Comparison of ENCODE assay signal across 31 cellular contexts in genomic region chr20:61776491-61776890, GRCh38.
"Had no signal": no experiment of that assay in that cellular context is flagged by ENCODE, and none has a peak within 500 bp of the region (broad histone marks: within the 10 kb centered on the region; RNA-seq: fewer than 3 reads in every experiment).

No MANE protein-coding gene starts in this region.

- ATAC-seq: activated CD4-positive, CD25-positive, alpha-beta regulatory T cell treated with anti-CD3 and anti-CD28 coated beads, Interleukin-2, amount 50 U/mL, for 24 hours; activated CD8-positive, alpha-beta T cell treated with anti-CD3 and anti-CD28 coated beads for 36 hours; activated naive CD8-positive, alpha-beta T cell treated with anti-CD3 and anti-CD28 coated beads, Interleukin-2, amount 50 U/mL, for 24 hours; activated T-cell treated with anti-CD3 and anti-CD28 coated beads, Interleukin-2, amount 50 U/mL, for 4 hours; activated T-helper 17 cell treated with anti-CD3 and anti-CD28 coated beads, Interleukin-2, amount 50 U/mL, for 72 hours; body of pancreas; gastroesophageal sphincter; T-helper 17 cell had no signal

- FAIRE-seq: endometrium, endothelial cell of umbilical vein had no signal

- DNase-seq: activated B cell treated with CpG ODN at 0.5 μM for 24 hours; activated CD4-positive, alpha-beta T cell treated with anti-CD3 and anti-CD28 coated beads for 48 hours; activated CD4-positive, alpha-beta T cell treated with anti-CD3 and anti-CD28 coated beads, Interleukin-2, amount 50 U/mL, for 1 hour; activated CD4-positive, alpha-beta T cell treated with anti-CD3 and anti-CD28 coated beads, Interleukin-2, amount 50 U/mL, for 48 hours; activated CD8-positive, alpha-beta memory T cell treated with anti-CD3 and anti-CD28 coated beads for 24 hours; activated CD8-positive, alpha-beta T cell treated with anti-CD3 and anti-CD28 coated beads for 36 hours; activated effector memory CD4-positive, alpha-beta T cell treated with Interleukin-2 at 50 U/mL for 16 hours; activated gamma-delta T cell treated with Interleukin-2 at 50 U/mL for 16 hours; activated naive CD4-positive, alpha-beta T cell treated with Interleukin-2 at 50 U/mL for 16 hours; activated naive CD8-positive, alpha-beta T cell treated with anti-CD3 and anti-CD28 coated beads for 36 hours; activated naive CD8-positive, alpha-beta T cell treated with anti-CD3 and anti-CD28 coated beads, Interleukin-2, amount 50 U/mL, for 24 hours; activated T-cell treated with anti-CD3 and anti-CD28 coated beads, Interleukin-2, amount 50 U/mL, for 4 hours; adrenal gland; amygdala; body of pancreas; caudate nucleus; colonic mucosa; effector CD8-positive, alpha-beta T cell; esophagus squamous epithelium; foreskin melanocyte; T-helper 1 cell; T-helper 17 cell; T1000; WERI-Rb-1 had no signal

- H3K27me3 Mint-ChIP-seq: activated B cell treated with CpG ODN at 0.5 μM for 24 hours; activated CD8-positive, alpha-beta T cell treated with anti-CD3 and anti-CD28 coated beads for 36 hours; activated naive CD8-positive, alpha-beta T cell treated with anti-CD3 and anti-CD28 coated beads, Interleukin-2, amount 50 U/mL, for 24 hours; T-helper 17 cell had no signal

- H3K4me1 Mint-ChIP-seq: activated B cell treated with CpG ODN at 0.5 μM for 24 hours; activated naive CD4-positive, alpha-beta T cell treated with anti-CD3 and anti-CD28 coated beads, Interleukin-2, amount 50 U/mL, for 24 hours; activated naive CD8-positive, alpha-beta T cell treated with anti-CD3 and anti-CD28 coated beads for 36 hours; activated naive CD8-positive, alpha-beta T cell treated with anti-CD3 and anti-CD28 coated beads, Interleukin-2, amount 50 U/mL, for 24 hours; activated T-helper 17 cell treated with anti-CD3 and anti-CD28 coated beads, Interleukin-2, amount 50 U/mL, for 72 hours; T-helper 17 cell had no signal

- H3K4me3 Mint-ChIP-seq: activated B cell treated with CpG ODN at 0.5 μM for 24 hours; activated CD8-positive, alpha-beta T cell treated with anti-CD3 and anti-CD28 coated beads for 36 hours; activated naive CD4-positive, alpha-beta T cell treated with anti-CD3 and anti-CD28 coated beads, Interleukin-2, amount 50 U/mL, for 24 hours; activated naive CD8-positive, alpha-beta T cell treated with anti-CD3 and anti-CD28 coated beads for 36 hours; activated naive CD8-positive, alpha-beta T cell treated with anti-CD3 and anti-CD28 coated beads, Interleukin-2, amount 50 U/mL, for 24 hours; activated T-cell treated with anti-CD3 and anti-CD28 coated beads, Interleukin-2, amount 50 U/mL, for 4 hours; activated T-helper 17 cell treated with anti-CD3 and anti-CD28 coated beads, Interleukin-2, amount 50 U/mL, for 72 hours; T-helper 17 cell; T-helper 2 cell treated with Interferon-gamma antibody and Interleukin-4, amounts not matched to agents 5 μg/mL and 100 μg/mL, for 36 hours had no signal

- H3K27ac Mint-ChIP-seq: activated B cell treated with CpG ODN at 0.5 μM for 24 hours; activated CD8-positive, alpha-beta T cell treated with anti-CD3 and anti-CD28 coated beads for 36 hours; activated naive CD4-positive, alpha-beta T cell treated with anti-CD3 and anti-CD28 coated beads, Interleukin-2, amount 50 U/mL, for 24 hours; activated naive CD8-positive, alpha-beta T cell treated with anti-CD3 and anti-CD28 coated beads for 36 hours; activated naive CD8-positive, alpha-beta T cell treated with anti-CD3 and anti-CD28 coated beads, Interleukin-2, amount 50 U/mL, for 24 hours; activated T-helper 17 cell treated with anti-CD3 and anti-CD28 coated beads, Interleukin-2, amount 50 U/mL, for 72 hours; T-helper 17 cell; T-helper 2 cell treated with Interferon-gamma antibody and Interleukin-4, amounts not matched to agents 5 μg/mL and 100 μg/mL, for 36 hours had no signal

- H3K36me3 Mint-ChIP-seq: activated naive CD4-positive, alpha-beta T cell treated with anti-CD3 and anti-CD28 coated beads, Interleukin-2, amount 50 U/mL, for 24 hours; activated naive CD8-positive, alpha-beta T cell treated with anti-CD3 and anti-CD28 coated beads for 36 hours had no signal
